Comparison of ENCODE assay signal across 10 cellular contexts in genomic region chr12:20404576-20405346, GRCh38. TPM values are rescaled to one million over a fixed set of nuclear protein-coding genes. Genes with fewer than 3 reads are reported as not detected.
DNase-seq lines count a peak whose midpoint lies in the region; ATAC-seq, FAIRE-seq and TF ChIP-seq lines count a peak whose summit lies in the region.
"Had no signal": no experiment of that assay in that cellular context is flagged by ENCODE, and none has a peak within 500 bp of the region (broad histone marks: within the 10 kb centered on the region; RNA-seq: fewer than 3 reads in every experiment).

No MANE protein-coding gene starts in this region.

- no peaks in the 10 kb centered on the region for H3K36me3 ChIP-seq in RWPE2 (ENCODE audit: low read depth)
- H3K36me3 ChIP-seq in sigmoid colon: no peaks in the 10 kb centered on the region
- no peaks in the 10 kb centered on the region for H3K36me3 ChIP-seq in kidney (ENCODE audit: control insufficient read depth in 1 of 2, insufficient read depth in 2 of 2, low read length in 2 of 2)

- no peak overlapping the region for H3K4me3 ChIP-seq in HL-60 (replicated peaks; ENCODE audit: insufficient read depth, low read length)
- no peak overlapping the region for H3K4me3 ChIP-seq in RWPE2 (ENCODE audit: severe bottlenecking)
- no peak overlapping the region for H3K4me3 ChIP-seq in fibroblast of mammary gland (ENCODE audit: control insufficient read depth, low read depth, low read length)
- no peak overlapping the region for H3K4me3 ChIP-seq in sigmoid colon
- no peak overlapping the region for H3K4me3 ChIP-seq in kidney (ENCODE audit: low read length in 2 of 2)

- H3K27ac ChIP-seq in HL-60 (replicated peaks) (peak overlapping the region; percentile 81), RWPE2 (ENCODE audit: poor library complexity, severe bottlenecking) (no peak overlapping the region), sigmoid colon (no peak overlapping the region), kidney (ENCODE audit: low read depth in 2 of 2, low read length in 2 of 2) (no peak overlapping the region)
- H3K27ac ChIP-seq: VCaP had no signal

- no peak for TF ChIP-seq EP300 in sigmoid colon (IDR thresholded peaks at IDR 0.05)

- H3K4me1 ChIP-seq in RWPE2 (ENCODE audit: insufficient read depth, poor library complexity, severe bottlenecking) (no peaks in the 10 kb centered on the region), sigmoid colon (peaks cover 0 to 21% (median 8%) of the 10 kb centered on the region in 4 donors), kidney (ENCODE audit: control insufficient read depth in 1 of 2, insufficient read depth in 1 of 2, low read depth in 1 of 2, low read length in 2 of 2) (no peaks in the 10 kb centered on the region)

- FAIRE-seq in kidney (lab: Jason Lieb, UNC): no peak
- no peak for FAIRE-seq in D721Med (lab: Jason Lieb, UNC)

- H3K9ac ChIP-seq in kidney (ENCODE audit: low read length in 2 of 2): no peak overlapping the region

- 50 to 65% methylated on average over 6 of the region's 6 CpGs for WGBS in sigmoid colon, 2 donors

- ATAC-seq in RWPE2 (ENCODE audit: low read depth) (no peak), HG03196 (IDR thresholded peaks at IDR 0.05; ENCODE audit: unreplicated experiment) (no peak)

- intact Hi-C loops in sigmoid colon (cut with DNase I): no loop called here
- intact Hi-C loops in kidney (cut with DNase I): no loop called here

- DNase-seq in HL-60 (ENCODE audit: low read depth in 1 of 2, low spot score in 1 of 2): peak in 1 of 2 experiments; percentile 69
- DNase-seq in RWPE2 (ENCODE audit: low spot score): peak; percentile 30
- DNase-seq in fibroblast of mammary gland (ENCODE audit: low read depth): peak; percentile 48
- peak; percentile 78 for DNase-seq in sigmoid colon
- DNase-seq in kidney: no peak
- DNase-seq in D721Med (ENCODE audit: insufficient read length, low spot score): no peak
- DNase-seq: NCI-H510A treated with DMSO at 0.1 percent for 48 hours had no signal

- TF ChIP-seq POLR2A in sigmoid colon (IDR thresholded peaks at IDR 0.05): no peak

- H3K9me3 ChIP-seq in RWPE2 (ENCODE audit: severe bottlenecking): no peaks in the 10 kb centered on the region
- H3K9me3 ChIP-seq in sigmoid colon: no peaks in the 10 kb centered on the region
- H3K9me3 ChIP-seq in kidney (ENCODE audit: control insufficient read depth in 1 of 2, low read length in 2 of 2): no peaks in the 10 kb centered on the region

- H3K27me3 ChIP-seq in HL-60 (ENCODE audit: insufficient read depth, poor library complexity, severe bottlenecking) (no peaks in the 10 kb centered on the region), RWPE2 (ENCODE audit: insufficient read depth, poor library complexity, severe bottlenecking) (no peaks in the 10 kb centered on the region), sigmoid colon (no peaks in the 10 kb centered on the region)

- no peak for TF ChIP-seq CTCF in HL-60 (IDR thresholded peaks at IDR 0.05; ENCODE audit: insufficient read depth, low read length)
- TF ChIP-seq CTCF in RWPE2 (IDR thresholded peaks at IDR 0.05; ENCODE audit: poor library complexity, severe bottlenecking): no peak
- no peak for TF ChIP-seq CTCF in fibroblast of mammary gland (conservative IDR thresholded peaks at IDR 0.05; ENCODE audit: control insufficient read depth, insufficient read depth, low read depth, low read length)
- TF ChIP-seq CTCF in sigmoid colon (IDR thresholded peaks at IDR 0.05): no peak
- TF ChIP-seq CTCF in kidney (IDR thresholded peaks at IDR 0.05; ENCODE audit: borderline replicate concordance, extremely low read depth, insufficient read depth): no peak
- no peak for TF ChIP-seq CTCF in D721Med (IDR thresholded peaks at IDR 0.05; ENCODE audit: insufficient read depth, missing control alignments)

RNA-seq across cellular contexts. Expression of gene PDE3A, which starts 36.4 kb away (rescaled TPM):
- total RNA-seq in sigmoid colon: 10 to 100 TPM; 56.8 to 90.0 (median 71.1) TPM
- 10 to 100 TPM in 1 of 3 donors, 1 to 10 TPM in 2; 6.6 to 16.3 (median 9.2) TPM for polyA plus RNA-seq in sigmoid colon
- 18.3 TPM for total RNA-seq in kidney
- polyA plus RNA-seq in kidney (ENCODE audit: insufficient read depth, low read depth, low replicate concordance): 3.3 TPM
- total RNA-seq: G401 had no signal

Comparison
In these comparisons a context has a peak if more than half of its experiments do, and no peak if none do; other contexts are left out.
1. DNase-seq: peak in RWPE2 (single experiment), fibroblast of mammary gland (single experiment) and sigmoid colon (single experiment); none in kidney (single experiment) and D721Med (single experiment).